In the genomic region with DNA sequence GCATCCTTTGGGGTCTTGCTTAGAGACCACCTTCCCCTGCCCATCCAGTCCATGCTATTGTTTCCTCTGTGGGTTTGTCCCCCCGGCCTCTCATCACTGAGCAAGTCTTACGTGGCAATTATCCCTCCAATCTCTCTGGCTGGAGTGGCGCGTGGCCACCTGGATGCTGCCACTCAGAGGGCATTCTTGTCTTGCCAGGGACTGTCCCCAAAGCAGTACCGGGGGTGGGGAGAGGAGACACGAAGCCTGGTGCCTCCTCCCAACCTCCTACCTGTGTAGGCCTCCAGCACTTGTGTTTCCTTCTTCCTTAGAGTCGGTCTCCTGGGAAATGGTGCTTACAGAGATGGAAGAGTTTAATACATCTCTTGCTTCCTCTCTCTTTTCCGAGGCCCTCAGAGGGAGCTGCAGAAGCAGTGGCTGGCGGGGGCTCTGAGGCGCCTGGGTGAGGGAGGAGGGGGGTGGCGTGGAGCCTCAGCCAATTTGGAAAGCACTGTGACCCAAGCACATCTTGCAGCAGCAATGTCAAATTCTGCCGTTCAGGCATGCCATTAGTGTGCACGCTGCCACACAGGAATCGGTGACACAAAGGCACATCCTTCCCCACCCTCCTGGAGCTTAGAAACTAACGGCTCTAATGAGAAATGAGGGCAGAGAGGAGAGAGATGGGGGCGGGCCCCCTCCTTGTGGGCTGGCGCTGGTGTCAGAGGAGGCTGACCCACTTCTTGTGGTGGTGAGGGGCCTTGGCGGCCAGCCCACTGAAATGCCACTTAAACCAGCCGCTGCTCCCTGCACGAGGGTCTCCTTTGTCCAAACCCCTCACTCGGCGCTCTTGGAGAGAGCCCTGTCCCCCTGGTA, we compare ENCODE assay signal across 8 cellular contexts.
"Had no signal": no experiment of that assay in that cellular context is flagged by ENCODE, and none has a peak within 500 bp of the region (broad histone marks: within the 10 kb centered on the region; RNA-seq: fewer than 3 reads in every experiment).

No MANE protein-coding gene starts in this region.

- DNase-seq: activated CD4-positive, alpha-beta T cell treated with anti-CD3 and anti-CD28 coated beads, Interleukin-2, amount 50 U/mL, for 4 hours; activated T-cell treated with anti-CD3 and anti-CD28 coated beads, Interleukin-2, amount 50 U/mL, for 1 hour; body of pancreas; foreskin melanocyte; left lung; natural killer cell; psoas muscle; stomach had no signal
